28 cellular contexts compared by ENCODE assay signal in genomic region chr9:101354143-101354764, GRCh38. TPM values are rescaled to one million over a fixed set of nuclear protein-coding genes. Genes with fewer than 3 reads are reported as not detected.
DNase-seq lines count a peak whose midpoint lies in the region; ATAC-seq and TF ChIP-seq lines count a peak whose summit lies in the region.
"Had no signal": no experiment of that assay in that cellular context is flagged by ENCODE, and none has a peak within 500 bp of the region (broad histone marks: within the 10 kb centered on the region; RNA-seq: fewer than 3 reads in every experiment).

No MANE protein-coding gene starts in this region.

- H3K9me3 ChIP-seq in breast epithelium (no peaks in the 10 kb centered on the region), transverse colon (no peaks in the 10 kb centered on the region), OCI-LY7 (ENCODE audit: low read length) (no peaks in the 10 kb centered on the region), adrenal gland (replicated peaks in 1 of 3) (no peaks in the 10 kb centered on the region)
- H3K9me3 ChIP-seq: ascending aorta, esophagus muscularis mucosa, gastrocnemius medialis, SJCRH30, spleen, tibial nerve had no signal

- DNase-seq in MCF 10A (ENCODE audit: unreplicated experiment) (peak; percentile 5), breast epithelium (ENCODE audit: low spot score in 2 of 2) (no peak), left colon (peak; percentile 6 to 42), transverse colon (peak; percentile 18), OCI-LY7 (ENCODE audit: low spot score) (no peak), adrenal gland (no peak), iPS-NIHi7 (ENCODE audit: extremely low spot score) (no peak)
- DNase-seq: 8988T; activated CD4-positive, alpha-beta T cell treated with anti-CD3 and anti-CD28 coated beads for 4 hours; effector CD4-positive, alpha-beta T cell; gastrocnemius medialis; kidney; naive B cell; NCI-H146; NCI-H748 treated with DMSO at 0.1 percent for 48 hours; nucleus accumbens; SJCRH30; spleen had no signal

- no peaks in the 10 kb centered on the region for H3K4me1 Mint-ChIP-seq in MCF 10A (ENCODE audit: insufficient read depth, unreplicated experiment)
- H3K4me1 Mint-ChIP-seq: activated naive CD4-positive, alpha-beta T cell treated with anti-CD3 and anti-CD28 coated beads, Interleukin-2, amount 50 U/mL, for 24 hours; B cell; naive B cell had no signal

- CTCF ChIA-PET in MCF 10A (lab: Yijun Ruan, JAX) (interaction anchor here (1.0 kb wide), 1 partner anchor 33 kb away, joined by 3 read pairs; no protein-coding TSS in a partner anchor), OCI-LY7 (lab: Charles Lee; ENCODE audit: unreplicated experiment) (no interaction called here)

- no peak overlapping the region for H3K27ac ChIP-seq in breast epithelium
- peak overlapping the region; percentile 67 for H3K27ac ChIP-seq in VCaP
- H3K27ac ChIP-seq in transverse colon: peak overlapping the region; percentile 62 to 81 (median 74)
- no peak overlapping the region for H3K27ac ChIP-seq in OCI-LY7 (ENCODE audit: low read depth, low read length, poor library complexity, severe bottlenecking)
- H3K27ac ChIP-seq in adrenal gland: no peak overlapping the region
- H3K27ac ChIP-seq: ascending aorta, esophagus muscularis mucosa, gastrocnemius medialis, SJCRH30, spleen, tibial nerve had no signal

- intact Hi-C loops in MCF 10A (cut with micrococcal nuclease) (no loop called here), breast epithelium (cut with DNase I; ENCODE audit: low total_unique reads) (no loop called here), left colon (cut with DNase I, micrococcal nuclease) (no loop called here), transverse colon (cut with DNase I; ENCODE audit: low total_unique reads) (no loop called here), OCI-LY7 (cut with micrococcal nuclease; ENCODE audit: unreplicated experiment) (no loop called here), adrenal gland (cut with DNase I) (no loop called here)

- 65 to 100% methylated on average over 1 to 5 of the region's 5 CpGs for whole genome bisulfite sequencing in transverse colon (ENCODE audit: low coverage in 1 of 2), 2 donors
- WGBS in adrenal gland, 4 donors: 82 to 91% (median 84%) methylated on average over 5 of the region's 5 CpGs

- peak; percentile 91 for ATAC-seq in left colon
- ATAC-seq: gastrocnemius medialis had no signal

- POLR2A ChIA-PET in MCF 10A (lab: Yijun Ruan, JAX): interaction anchor here (0.6 kb wide), 1 partner anchor 13 kb away, joined by 4 read pairs; no protein-coding TSS in a partner anchor
- POLR2A ChIA-PET in OCI-LY7 (lab: Charles Lee): no interaction called here

- H3K4me3 Mint-ChIP-seq in MCF 10A (ENCODE audit: unreplicated experiment): no peak overlapping the region
- H3K4me3 Mint-ChIP-seq: activated naive CD4-positive, alpha-beta T cell treated with anti-CD3 and anti-CD28 coated beads, Interleukin-2, amount 50 U/mL, for 24 hours; activated T-helper 1 cell treated with anti-CD3 and anti-CD28 coated beads, Interleukin-12 subunit alpha, Interleukin-12 subunit beta, Interleukin-2, Interleukin-4 antibody, amounts not matched to agents 30 ng/mL and 10 ng/mL and 1 ng/mL, durations not matched to agents 14 hours and 24 hours and 36 hours; B cell; naive B cell; stimulated activated naive CD8-positive, alpha-beta T cell treated with anti-CD3 and anti-CD28 coated beads, Interleukin-15, Interleukin-2, amounts not matched to agents 100 ng/mL and 50 ng/mL, for 24 hours had no signal

- H3K27me3 ChIP-seq in breast epithelium (no peaks in the 10 kb centered on the region), transverse colon (no peaks in the 10 kb centered on the region), adrenal gland (no peaks in the 10 kb centered on the region)
- H3K27me3 ChIP-seq: ascending aorta, esophagus muscularis mucosa, gastrocnemius medialis, SJCRH30, spleen, tibial nerve had no signal

- H2AFZ ChIP-seq in OCI-LY7 (ENCODE audit: low read length): no peak overlapping the region

- no peaks in the 10 kb centered on the region for H3K9me2 ChIP-seq in OCI-LY7 (ENCODE audit: insufficient read depth, low read length)

- no peak for TF ChIP-seq CTCF in MCF 10A (IDR thresholded peaks at IDR 0.05; ENCODE audit: unreplicated experiment)
- TF ChIP-seq CTCF in breast epithelium (IDR thresholded peaks at IDR 0.05): no peak
- no peak for TF ChIP-seq CTCF in VCaP (conservative IDR thresholded peaks at IDR 0.05)
- TF ChIP-seq CTCF in transverse colon (IDR thresholded peaks at IDR 0.05): no peak
- no peak for TF ChIP-seq CTCF in OCI-LY7 (conservative IDR thresholded peaks at IDR 0.05; ENCODE audit: low read length)
- TF ChIP-seq CTCF in adrenal gland (IDR thresholded peaks at IDR 0.05): no peak

- no peaks in the 10 kb centered on the region for H3K9me3 Mint-ChIP-seq in MCF 10A (ENCODE audit: unreplicated experiment)
- H3K9me3 Mint-ChIP-seq: activated naive CD4-positive, alpha-beta T cell treated with anti-CD3 and anti-CD28 coated beads, Interleukin-2, amount 50 U/mL, for 24 hours; activated T-helper 1 cell treated with anti-CD3 and anti-CD28 coated beads, Interleukin-12 subunit alpha, Interleukin-12 subunit beta, Interleukin-2, Interleukin-4 antibody, amounts not matched to agents 30 ng/mL and 10 ng/mL and 1 ng/mL, durations not matched to agents 14 hours and 24 hours and 36 hours had no signal

- TF ChIP-seq EP300 in transverse colon (IDR thresholded peaks at IDR 0.05; ENCODE audit: low read depth): no peak

- H3K36me3 Mint-ChIP-seq in MCF 10A (ENCODE audit: insufficient read depth, unreplicated experiment): no peaks in the 10 kb centered on the region
- H3K36me3 Mint-ChIP-seq: activated naive CD4-positive, alpha-beta T cell treated with anti-CD3 and anti-CD28 coated beads, Interleukin-2, amount 50 U/mL, for 24 hours; naive B cell had no signal

- in situ Hi-C loops in transverse colon (cut with MboI; ENCODE audit: low pct_ligation_motif_present in 1 of 4, low pct_unique_long_range_greater_than_20kb in 1 of 4, low sequenced_read_pairs in 3 of 4): no loop called here

- H3K4me3 ChIP-seq in breast epithelium: no peak overlapping the region
- H3K4me3 ChIP-seq in transverse colon: no peak overlapping the region
- no peak overlapping the region for H3K4me3 ChIP-seq in OCI-LY7 (ENCODE audit: low read depth, low read length, poor library complexity, severe bottlenecking)
- H3K4me3 ChIP-seq in adrenal gland: no peak overlapping the region
- H3K4me3 ChIP-seq: ascending aorta, esophagus muscularis mucosa, gastrocnemius medialis, SJCRH30, spleen, tibial nerve had no signal

- H3K4me1 ChIP-seq in breast epithelium (no peaks in the 10 kb centered on the region), transverse colon (peaks cover 7 to 20% (median 13%) of the 10 kb centered on the region in 4 donors), OCI-LY7 (ENCODE audit: insufficient read depth, low read length, poor library complexity, severe bottlenecking) (no peaks in the 10 kb centered on the region), adrenal gland (replicated peaks in 1 of 2) (no peaks in the 10 kb centered on the region)
- H3K4me1 ChIP-seq: ascending aorta, esophagus muscularis mucosa, gastrocnemius medialis, SJCRH30, spleen, tibial nerve had no signal

- H3K4me2 ChIP-seq in OCI-LY7 (ENCODE audit: low read length): no peak overlapping the region

- no peaks in the 10 kb centered on the region for H4K20me1 ChIP-seq in OCI-LY7 (ENCODE audit: insufficient read depth, low read length)

- no peaks in the 10 kb centered on the region for H3K27me3 Mint-ChIP-seq in MCF 10A (ENCODE audit: insufficient read depth, unreplicated experiment)

- H3K27ac Mint-ChIP-seq in MCF 10A (ENCODE audit: low read depth, unreplicated experiment): no peak overlapping the region
- H3K27ac Mint-ChIP-seq: activated naive CD4-positive, alpha-beta T cell treated with anti-CD3 and anti-CD28 coated beads, Interleukin-2, amount 50 U/mL, for 24 hours; activated T-helper 1 cell treated with anti-CD3 and anti-CD28 coated beads, Interleukin-12 subunit alpha, Interleukin-12 subunit beta, Interleukin-2, Interleukin-4 antibody, amounts not matched to agents 30 ng/mL and 10 ng/mL and 1 ng/mL, durations not matched to agents 14 hours and 24 hours and 36 hours; B cell; naive B cell; stimulated activated naive CD8-positive, alpha-beta T cell treated with anti-CD3 and anti-CD28 coated beads, Interleukin-15, Interleukin-2, amounts not matched to agents 100 ng/mL and 50 ng/mL, for 24 hours had no signal

- H3K79me2 ChIP-seq in OCI-LY7 (ENCODE audit: insufficient read depth, low read depth, low read length): no peaks in the 10 kb centered on the region

- H3K36me3 ChIP-seq in breast epithelium (no peaks in the 10 kb centered on the region), transverse colon (no peaks in the 10 kb centered on the region), OCI-LY7 (ENCODE audit: insufficient read depth, low read length) (no peaks in the 10 kb centered on the region), adrenal gland (replicated peaks in 1 of 2) (no peaks in the 10 kb centered on the region)
- H3K36me3 ChIP-seq: ascending aorta, esophagus muscularis mucosa, gastrocnemius medialis, SJCRH30, spleen, tibial nerve had no signal

- BruUV-seq in MCF 10A (replicated peaks; lab: Mats Ljungman, UMichigan) (no TSS peak), OCI-LY7 (replicated peaks; lab: Mats Ljungman, UMichigan) (no TSS peak)

- TF ChIP-seq POLR2A in breast epithelium (IDR thresholded peaks at IDR 0.05) (no peak), transverse colon (IDR thresholded peaks at IDR 0.05) (no peak), adrenal gland (IDR thresholded peaks at IDR 0.05) (no peak)

RNA-seq across cellular contexts. Expression of gene BAAT, which starts 30.6 kb away (rescaled TPM):
- total RNA-seq in MCF 10A (2022) (0.14 and 0.15 TPM in 2 replicates), breast epithelium (under 1 TPM in 1 of 3 donors, not detected in 2; 0.16 TPM), left colon (not detected), transverse colon (under 1 TPM in 1 of 4 donors, not detected in 3; 0.14 TPM), OCI-LY7 (2022) (not detected in 2 replicates), adrenal gland (under 1 TPM in 3 of 8 donors, not detected in 5; 0.11 to 0.19 (median 0.14) TPM)
- total RNA-seq in OCI-LY7 (2014; rRNA removed; shearing (Covaris generic)): 0.13 TPM in 1 of 2 replicates, not detected in the other
- polyA plus RNA-seq in adrenal gland: under 1 TPM; 0.07 to 0.27 (median 0.16) TPM
- total RNA-seq: B cell, cerebellum, esophagus muscularis mucosa, H4, tibial nerve had no signal

RNA-seq across cellular contexts. Expression of gene MRPL50, which starts 44.2 kb away (rescaled TPM):
- total RNA-seq in MCF 10A (2022) (15.4 and 16.9 TPM in 2 replicates), breast epithelium (10 to 100 TPM in 2 of 3 donors, 1 to 10 TPM in 1; 9.4 to 21.2 (median 14.7) TPM), left colon (1 to 10 TPM; 8.1 to 8.8 TPM), transverse colon (10 to 100 TPM in 1 of 4 donors, 1 to 10 TPM in 3; 3.4 to 16.1 (median 9.5) TPM), OCI-LY7 (2022) (12.8 and 13.3 TPM in 2 replicates), adrenal gland (10 to 100 TPM in 7 of 8 donors, 1 to 10 TPM in 1; 9.9 to 21.2 (median 15.9) TPM)
- 17.7 and 18.5 TPM in 2 replicates for total RNA-seq in OCI-LY7 (2014; rRNA removed; shearing (Covaris generic))
- 10 to 100 TPM in 2 of 3 donors, 1 to 10 TPM in 1; 8.4 to 38.6 (median 11.1) TPM for polyA plus RNA-seq in adrenal gland

RNA-seq across cellular contexts. Expression of gene ZNF189, which starts 44.4 kb away (rescaled TPM):
- total RNA-seq in MCF 10A (2022) (17.4 and 20.4 TPM in 2 replicates), breast epithelium (10 to 100 TPM; 20.2 to 32.1 (median 23.9) TPM), left colon (10 to 100 TPM; 14.1 to 17.5 TPM), transverse colon (10 to 100 TPM in 2 of 4 donors, 1 to 10 TPM in 2; 5.6 to 21.3 (median 13.4) TPM), OCI-LY7 (2022) (17.3 and 17.8 TPM in 2 replicates), adrenal gland (10 to 100 TPM; 17.8 to 52.8 (median 35.1) TPM)
- total RNA-seq in OCI-LY7 (2014; rRNA removed; shearing (Covaris generic)): 11.0 and 11.7 TPM in 2 replicates
- 10 to 100 TPM; 24.8 to 52.4 (median 34.9) TPM for polyA plus RNA-seq in adrenal gland

Comparison
In these comparisons a context has a peak if more than half of its experiments do, and no peak if none do; other contexts are left out.
1. DNase-seq: peak in MCF 10A (single experiment), left colon (2 of 2) and transverse colon (single experiment); none in breast epithelium (0 of 2), OCI-LY7 (single experiment), adrenal gland (0 of 7) and iPS-NIHi7 (single experiment).
2. H3K27ac ChIP-seq: peak in VCaP (single experiment) and transverse colon (4 of 4); none in breast epithelium (0 of 2), OCI-LY7 (single experiment) and adrenal gland (0 of 5).